Comparison of ENCODE assay signal across 13 cellular contexts in genomic region chr1:1759456-1760344, GRCh38. TPM values are rescaled to one million over a fixed set of nuclear protein-coding genes. Genes with fewer than 3 reads are reported as not detected.
DNase-seq lines count a peak whose midpoint lies in the region; ATAC-seq and TF ChIP-seq lines count a peak whose summit lies in the region.
"Had no signal": no experiment of that assay in that cellular context is flagged by ENCODE, and none has a peak within 500 bp of the region (broad histone marks: within the 10 kb centered on the region; RNA-seq: fewer than 3 reads in every experiment).

No MANE protein-coding gene starts in this region.

- TF ChIP-seq POLR2A in gastrocnemius medialis (IDR thresholded peaks at IDR 0.05), result no peak

- peaks cover 44% of the 10 kb centered on the region for H3K79me2 ChIP-seq in OCI-LY7 (ENCODE audit: insufficient read depth, low read depth, low read length)

- H4K20me1 ChIP-seq in OCI-LY7 (ENCODE audit: insufficient read depth, low read length), result peaks cover 13% of the 10 kb centered on the region; the same call in 1 of the 2 replicates

- in situ Hi-C loops in gastrocnemius medialis (cut with MboI; ENCODE audit: low sequenced_read_pairs in 4 of 4) (loop anchor here in 2 of 4 donors (10.0 to 25.0 kb wide), 2 partner anchors 128 to 145 kb away; partner anchors contain the start of gene GNB1 (in 1 of the 2)), GM13977 (cut with MboI; ENCODE audit: low pct_unique_long_range_greater_than_20kb, low sequenced_read_pairs, unreplicated experiment) (no loop called here)

- DNase-seq in NCI-H1417 (lab: John Stamatoyannopoulos, UW), result peak in 2 of 3 experiments; percentile 7 to 29
- no peak for DNase-seq in NCI-H1417 treated with DMSO at 0.1 percent for 48 hours (lab: John Stamatoyannopoulos, UW)
- no peak for DNase-seq in OCI-LY7 (ENCODE audit: low spot score)
- DNase-seq in left colon, result peak; percentile 78 to 83
- DNase-seq in gastrocnemius medialis, result no peak
- no peak for DNase-seq in endodermal cell
- no peak for DNase-seq in GM13977 (ENCODE audit: low spot score)
- DNase-seq in activated naive CD4-positive, alpha-beta T cell treated with anti-CD3 and anti-CD28 coated beads, Interleukin-2, amount 50 U/mL, for 16 hours, result no peak
- DNase-seq: activated naive CD8-positive, alpha-beta T cell treated with anti-CD3 and anti-CD28 coated beads, Interleukin-2, amount 50 U/mL, for 24 hours; DND-41; NCI-H2029 treated with DMSO at 0.1 percent for 48 hours had no signal

- POLR2A ChIA-PET in OCI-LY7 (lab: Charles Lee), result interaction anchor here (0.5 kb wide), 1 partner anchor 137 kb away, joined by 3 read pairs; no protein-coding TSS in a partner anchor

- no TSS peak for BruUV-seq in OCI-LY7 (replicated peaks; lab: Mats Ljungman, UMichigan)

- TF ChIP-seq CTCF in OCI-LY7 (conservative IDR thresholded peaks at IDR 0.05; ENCODE audit: low read length) (no peak), gastrocnemius medialis (IDR thresholded peaks at IDR 0.05 in 4 of 5, conservative IDR thresholded peaks at IDR 0.05 in 1 of 5) (no peak), endodermal cell (conservative IDR thresholded peaks at IDR 0.05) (no peak), GM13977 (IDR thresholded peaks at IDR 0.05; ENCODE audit: extremely low read depth, insufficient read depth, missing control alignments) (no peak)

- H3K4me3 ChIP-seq in OCI-LY7 (ENCODE audit: low read depth, low read length, poor library complexity, severe bottlenecking) (no peak overlapping the region), gastrocnemius medialis (no peak overlapping the region), endodermal cell (ENCODE audit: low read length) (no peak overlapping the region)
- H3K4me3 ChIP-seq: sigmoid colon had no signal

- no peak overlapping the region for H3K4me3 Mint-ChIP-seq in endodermal cell
- H3K4me3 Mint-ChIP-seq: activated naive CD8-positive, alpha-beta T cell treated with anti-CD3 and anti-CD28 coated beads, Interleukin-2, amount 50 U/mL, for 24 hours; WTC11 had no signal

- H3K36me3 Mint-ChIP-seq in endodermal cell (ENCODE audit: low read depth), result peaks cover 72% of the 10 kb centered on the region

- CTCF ChIA-PET in OCI-LY7 (lab: Charles Lee; ENCODE audit: unreplicated experiment), result no interaction called here

- intact Hi-C loops in OCI-LY7 (cut with micrococcal nuclease; ENCODE audit: unreplicated experiment) (no loop called here), left colon (cut with DNase I, micrococcal nuclease) (no loop called here), gastrocnemius medialis (cut with DNase I; ENCODE audit: low total_unique reads) (no loop called here)

- H3K9me3 ChIP-seq in OCI-LY7 (ENCODE audit: low read length) (no peaks in the 10 kb centered on the region), gastrocnemius medialis (no peaks in the 10 kb centered on the region), endodermal cell (ENCODE audit: control insufficient read depth, low read length) (no peaks in the 10 kb centered on the region)
- H3K9me3 ChIP-seq: sigmoid colon had no signal

- WGBS in endodermal cell (ENCODE audit: insufficient coverage in 1 of 2, insufficient read length in 1 of 2), 2 experiments, result 94 to 99% methylated on average over 31 to 37 of the region's 37 CpGs

- peaks cover 22% of the 10 kb centered on the region for H3K4me1 ChIP-seq in OCI-LY7 (ENCODE audit: insufficient read depth, low read length, poor library complexity, severe bottlenecking)
- peaks cover 10% of the 10 kb centered on the region in 2 donors for H3K4me1 ChIP-seq in gastrocnemius medialis
- no peaks in the 10 kb centered on the region for H3K4me1 ChIP-seq in endodermal cell (ENCODE audit: control insufficient read depth, insufficient read depth, low read length)
- H3K4me1 ChIP-seq: sigmoid colon had no signal

- H3K27me3 ChIP-seq in gastrocnemius medialis (no peaks in the 10 kb centered on the region), endodermal cell (ENCODE audit: control insufficient read depth, insufficient read depth, low read length, poor library complexity, severe bottlenecking) (no peaks in the 10 kb centered on the region)
- H3K27me3 ChIP-seq: sigmoid colon had no signal

- no peaks in the 10 kb centered on the region for H3K9me2 ChIP-seq in OCI-LY7 (ENCODE audit: insufficient read depth, low read length)

- H3K27me3 Mint-ChIP-seq in endodermal cell (ENCODE audit: insufficient read depth), result no peaks in the 10 kb centered on the region
- H3K27me3 Mint-ChIP-seq: activated naive CD8-positive, alpha-beta T cell treated with anti-CD3 and anti-CD28 coated beads, Interleukin-2, amount 50 U/mL, for 24 hours had no signal

- no peak overlapping the region for H3K27ac Mint-ChIP-seq in endodermal cell
- H3K27ac Mint-ChIP-seq: activated naive CD8-positive, alpha-beta T cell treated with anti-CD3 and anti-CD28 coated beads, Interleukin-2, amount 50 U/mL, for 24 hours; WTC11 had no signal

- H3K4me1 Mint-ChIP-seq in endodermal cell, result no peaks in the 10 kb centered on the region
- H3K4me1 Mint-ChIP-seq: activated naive CD8-positive, alpha-beta T cell treated with anti-CD3 and anti-CD28 coated beads, Interleukin-2, amount 50 U/mL, for 24 hours; WTC11 had no signal

- H2AFZ ChIP-seq in OCI-LY7 (ENCODE audit: low read length), result no peak overlapping the region

- ATAC-seq in left colon (peak; percentile 64), gastrocnemius medialis (no peak)
- ATAC-seq: activated naive CD8-positive, alpha-beta T cell treated with anti-CD3 and anti-CD28 coated beads, Interleukin-2, amount 50 U/mL, for 24 hours; WTC11 had no signal

- no peak overlapping the region for H3K9ac ChIP-seq in endodermal cell (ENCODE audit: extremely low read depth, low read length, poor library complexity, severe bottlenecking)

- H3K4me2 ChIP-seq in OCI-LY7 (ENCODE audit: low read length), result no peak overlapping the region

- no peaks in the 10 kb centered on the region for H3K9me3 Mint-ChIP-seq in endodermal cell
- H3K9me3 Mint-ChIP-seq: activated naive CD8-positive, alpha-beta T cell treated with anti-CD3 and anti-CD28 coated beads, Interleukin-2, amount 50 U/mL, for 24 hours; WTC11 had no signal

- H3K27ac ChIP-seq in OCI-LY7 (ENCODE audit: low read depth, low read length, poor library complexity, severe bottlenecking), result peak overlapping the region; percentile 60
- H3K27ac ChIP-seq in gastrocnemius medialis, result peak overlapping the region; percentile 48 to 71 (median 70)
- no peak overlapping the region for H3K27ac ChIP-seq in endodermal cell (ENCODE audit: low read depth, low read length)

- H3K36me3 ChIP-seq in OCI-LY7 (ENCODE audit: insufficient read depth, low read length), result peaks cover 98% of the 10 kb centered on the region
- H3K36me3 ChIP-seq in gastrocnemius medialis, result peaks cover 0 to 73% of the 10 kb centered on the region in 2 donors
- peaks cover 42% of the 10 kb centered on the region for H3K36me3 ChIP-seq in endodermal cell (ENCODE audit: control insufficient read depth, insufficient read depth, low read length)

RNA-seq across cellular contexts. Expression of gene NADK, which starts 18.6 kb away (rescaled TPM):
- total RNA-seq in OCI-LY7 (2014; rRNA removed; shearing (Covaris generic)), result 144 and 156 TPM in 2 replicates
- total RNA-seq in OCI-LY7 (2022) (173 and 184 TPM in 2 replicates), left colon (100 to 1,000 TPM; 141 to 156 TPM), gastrocnemius medialis (10 to 100 TPM; 20.1 to 33.1 (median 32.5) TPM), endodermal cell (10 to 100 TPM; 75.2 to 81.6 TPM)
- 49.0 TPM for polyA plus RNA-seq in endodermal cell (2013, experiment 1 of 2)
- polyA plus RNA-seq in endodermal cell (2013, experiment 2 of 2), result 44.8 TPM

RNA-seq across cellular contexts. Expression of gene CDK11A, which starts 35.5 kb away (rescaled TPM):
- 50.9 and 66.1 TPM in 2 replicates for total RNA-seq in OCI-LY7 (2014; rRNA removed; shearing (Covaris generic))
- 90.5 and 92.1 TPM in 2 replicates for total RNA-seq in OCI-LY7 (2022)
- 10 to 100 TPM; 66.4 to 72.3 TPM for total RNA-seq in left colon
- 10 to 100 TPM in 3 of 4 donors, 1 to 10 TPM in 1; 9.0 to 14.6 (median 11.6) TPM for total RNA-seq in gastrocnemius medialis
- total RNA-seq in endodermal cell, result 10 to 100 TPM; 61.0 to 62.1 TPM
- polyA plus RNA-seq in endodermal cell (2013, experiment 1 of 2), result 43.3 TPM
- polyA plus RNA-seq in endodermal cell (2013, experiment 2 of 2), result 36.0 TPM

Comparison
In these comparisons a context has a peak if more than half of its experiments do, and no peak if none do; other contexts are left out.
1. DNase-seq: peak in NCI-H1417 (2 of 3) and left colon (2 of 2); none in NCI-H1417 treated with DMSO at 0.1 percent for 48 hours (single experiment), OCI-LY7 (single experiment), gastrocnemius medialis (0 of 2), endodermal cell (single experiment), GM13977 (single experiment) and activated naive CD4-positive, alpha-beta T cell treated with anti-CD3 and anti-CD28 coated beads, Interleukin-2, amount 50 U/mL, for 16 hours (single experiment).